ENCODE assay signal across 27 cellular contexts in the genomic region with DNA sequence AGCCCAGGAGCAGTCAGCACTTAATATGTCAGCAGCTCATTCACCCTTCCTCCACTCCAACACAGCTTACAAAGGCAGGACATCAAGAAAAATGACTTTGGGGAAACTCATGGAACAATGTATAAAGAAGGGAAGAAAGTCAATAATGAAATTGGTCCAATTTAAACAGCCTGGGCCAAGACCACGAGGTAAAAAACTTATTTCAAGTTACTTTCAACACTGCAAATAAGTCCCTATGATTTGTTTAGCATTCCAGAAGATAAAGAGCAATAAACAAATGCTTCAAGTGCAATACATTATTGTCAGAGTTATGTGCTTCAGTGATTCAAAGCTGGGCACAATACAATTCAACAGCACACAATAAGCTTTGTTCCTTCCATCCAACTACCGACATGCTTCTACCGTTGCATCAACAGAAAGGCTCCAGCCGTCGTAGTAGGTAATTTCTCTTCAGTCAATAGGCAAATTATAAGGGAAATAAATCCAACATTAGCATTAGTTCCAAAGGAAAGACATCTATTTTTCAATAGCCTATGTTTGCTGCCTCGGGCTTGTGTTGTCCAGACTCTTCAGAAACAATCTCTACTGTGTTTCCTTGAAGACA.
A peak's percentile ranks its signal among the peaks of the same experiment; 100 is the strongest.
DNase-seq lines count a peak whose midpoint lies in the region; ATAC-seq, FAIRE-seq and TF ChIP-seq lines count a peak whose summit lies in the region.
"Had no signal": no experiment of that assay in that cellular context is flagged by ENCODE, and none has a peak within 500 bp of the region (broad histone marks: within the 10 kb centered on the region; RNA-seq: fewer than 3 reads in every experiment).

No MANE protein-coding gene starts in this region.

- H3K36me3 ChIP-seq in adipocyte (ENCODE audit: control insufficient read depth, insufficient read depth, low read length, severe bottlenecking), result no peaks in the 10 kb centered on the region
- H3K36me3 ChIP-seq: BE2C, SJCRH30 had no signal

- no peak for TF ChIP-seq CTCF in fibroblast of villous mesenchyme (IDR thresholded peaks at IDR 0.05; ENCODE audit: insufficient read depth, low read depth, low read length)

- H3K4me1 ChIP-seq in adipocyte (ENCODE audit: control insufficient read depth, insufficient read depth, low read length), result no peaks in the 10 kb centered on the region
- H3K4me1 ChIP-seq: A549, BE2C, SJCRH30 had no signal

- TF ChIP-seq POLR2A in H54 (IDR thresholded peaks at IDR 0.05; ENCODE audit: low read depth, low read length) (no peak), GM18505 (IDR thresholded peaks at IDR 0.05; ENCODE audit: borderline replicate concordance, extremely low read depth, insufficient read depth, insufficient read length) (no peak)

- H3K27me3 ChIP-seq in adipocyte (replicated peaks; ENCODE audit: control insufficient read depth, insufficient read depth, low read length), result no peaks in the 10 kb centered on the region
- H3K27me3 ChIP-seq: BE2C, SJCRH30 had no signal

- H3K9ac ChIP-seq in adipocyte (ENCODE audit: low read length), result no peak overlapping the region
- H3K9ac ChIP-seq: KMS-11 had no signal

- DNase-seq in GM04503 (ENCODE audit: low read depth) (peak; percentile 31), adipocyte (ENCODE audit: low read depth) (peak; percentile 50), fibroblast of villous mesenchyme (ENCODE audit: low read depth) (peak; percentile 51), H54 (ENCODE audit: insufficient read length, low spot score) (no peak), urothelium cell line (ENCODE audit: low spot score) (no peak)
- DNase-seq: BE2C; CD8-positive, alpha-beta memory T cell; DMS153; DND-41; NCI-H1048; NCI-H1417; NCI-H1694 treated with DMSO at 0.1 percent for 48 hours; NCI-H2081 treated with DMSO at 0.1 percent for 48 hours; NCI-H2171; NCI-H345; NCI-H510A treated with DMSO at 0.1 percent for 48 hours; NCI-H82; NK-92 treated with Interleukin-12 subunit alpha and Interleukin-12 subunit beta, amount 100 ng/mL, for 24 hours; PC-9; SJCRH30 had no signal

- no peak for ATAC-seq in HG02981 (IDR thresholded peaks at IDR 0.05; ENCODE audit: unreplicated experiment)
- no peak for ATAC-seq in GM18505 (IDR thresholded peaks at IDR 0.05; ENCODE audit: unreplicated experiment)
- ATAC-seq: A549, HCT116, Right ventricle myocardium inferior had no signal

- no peak overlapping the region for H3K4me3 ChIP-seq in adipocyte (ENCODE audit: low read length)
- H3K4me3 ChIP-seq in fibroblast of villous mesenchyme (ENCODE audit: low read depth, low read length), result no peak overlapping the region
- H3K4me3 ChIP-seq: A549, PC-9, SJCRH30 had no signal

- FAIRE-seq in H54 (lab: Jason Lieb, UNC) (no peak), urothelium cell line (lab: Jason Lieb, UNC) (no peak)
- FAIRE-seq: A549, H1 had no signal

- H3K9me3 ChIP-seq in adipocyte (ENCODE audit: control insufficient read depth, low read length), result peaks cover 3% of the 10 kb centered on the region
- H3K9me3 ChIP-seq: BE2C, SJCRH30 had no signal

Comparison
In these comparisons a context has a peak if more than half of its experiments do, and no peak if none do; other contexts are left out.
1. DNase-seq: peak in GM04503 (single experiment), adipocyte (single experiment) and fibroblast of villous mesenchyme (single experiment); none in H54 (single experiment) and urothelium cell line (single experiment).